24 cellular contexts compared by ENCODE assay signal in the genomic region with DNA sequence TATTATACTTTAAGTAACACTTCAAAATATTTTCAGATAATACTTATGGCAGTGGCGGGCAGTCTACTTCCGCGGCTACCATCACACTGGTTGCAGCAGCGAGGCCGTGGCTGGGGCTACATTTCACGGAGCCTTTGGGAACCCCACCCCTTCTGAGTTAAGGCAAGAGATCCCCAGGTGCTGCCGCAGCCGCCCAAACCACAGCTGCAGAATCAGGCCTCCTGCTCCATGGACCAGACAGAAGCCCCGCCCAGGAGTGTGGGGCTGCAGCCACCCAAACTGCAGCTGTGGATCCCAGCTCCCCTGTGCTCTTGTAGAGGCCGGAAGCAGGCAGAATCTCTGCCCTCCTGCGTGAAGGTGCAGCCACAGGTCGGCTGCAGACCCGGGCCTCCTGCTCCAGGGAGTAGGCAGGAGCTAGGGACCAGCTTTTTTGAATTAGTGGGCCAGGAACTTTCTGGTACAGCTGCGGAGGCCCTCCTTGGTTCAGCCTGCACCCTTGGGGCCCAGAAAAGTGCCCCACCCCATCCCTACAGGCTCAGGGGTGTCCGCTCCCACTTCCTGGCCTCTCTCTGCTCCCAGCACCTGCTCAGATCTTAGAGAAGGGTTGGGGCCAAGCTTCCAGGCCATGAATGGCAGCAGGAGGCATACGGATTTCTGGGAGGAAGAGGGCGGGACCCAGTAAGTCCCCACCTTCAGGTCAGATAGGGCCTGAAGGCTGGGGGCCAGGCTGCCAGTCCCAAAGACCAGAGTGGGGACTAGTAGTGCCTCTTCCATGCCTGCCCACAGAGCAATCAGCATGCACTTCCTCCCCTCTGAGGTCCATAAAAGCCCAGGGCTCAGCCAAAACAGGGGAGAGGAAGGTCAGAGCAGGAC.
DNase-seq lines count a peak whose midpoint lies in the region; ATAC-seq, FAIRE-seq and TF ChIP-seq lines count a peak whose summit lies in the region.
"Had no signal": no experiment of that assay in that cellular context is flagged by ENCODE, and none has a peak within 500 bp of the region (broad histone marks: within the 10 kb centered on the region; RNA-seq: fewer than 3 reads in every experiment).

No MANE protein-coding gene starts in this region.

- H2AK5ac ChIP-seq in trophoblast cell (ENCODE audit: low read length): no peak overlapping the region

- H4K91ac ChIP-seq in trophoblast cell (ENCODE audit: low read depth, low read length): no peak overlapping the region

- H3K4me1 ChIP-seq in kidney (ENCODE audit: control insufficient read depth in 1 of 2, insufficient read depth in 1 of 2, low read depth in 1 of 2, low read length in 2 of 2): no peaks in the 10 kb centered on the region
- no peaks in the 10 kb centered on the region for H3K4me1 ChIP-seq in trophoblast cell (ENCODE audit: control insufficient read depth in 1 of 2, insufficient read depth in 2 of 2, low read length in 2 of 2)
- H3K4me1 ChIP-seq in testis: no peaks in the 10 kb centered on the region

- no peak overlapping the region for H2BK12ac ChIP-seq in trophoblast cell (ENCODE audit: low read length)

- no peaks in the 10 kb centered on the region for H3K79me2 ChIP-seq in trophoblast cell (ENCODE audit: control insufficient read depth, insufficient read depth, low read length, poor library complexity)

- ATAC-seq in left cardiac atrium (no peak), HG02623 (IDR thresholded peaks at IDR 0.05; ENCODE audit: unreplicated experiment) (no peak)
- ATAC-seq: Panc1 had no signal

- H4K12ac ChIP-seq in trophoblast cell (ENCODE audit: low read depth, low read length): no peak overlapping the region

- no CpG with 5 or more reads among the region's 17 CpGs for WGBS in trophoblast cell (ENCODE audit: extremely low coverage, insufficient coverage, insufficient read length)
- 53 to 58% methylated on average over 10 to 17 of the region's 17 CpGs for WGBS in testis, 2 donors

- H3K9me3 ChIP-seq in kidney (ENCODE audit: control insufficient read depth in 1 of 2, low read length in 2 of 2) (no peaks in the 10 kb centered on the region), trophoblast cell (ENCODE audit: insufficient read depth, low read depth, low read length) (no peaks in the 10 kb centered on the region), testis (no peaks in the 10 kb centered on the region)
- H3K9me3 ChIP-seq: SK-N-SH had no signal

- FAIRE-seq in kidney (lab: Jason Lieb, UNC): no peak
- FAIRE-seq: GM12891 had no signal

- H3K9ac ChIP-seq in kidney (ENCODE audit: low read length in 2 of 2): no peak overlapping the region
- H3K9ac ChIP-seq in trophoblast cell (ENCODE audit: low read length): no peak overlapping the region
- H3K9ac ChIP-seq: SK-N-SH had no signal

- DNase-seq in RPMI8226 (peak; percentile 6), kidney (peak; percentile 46), trophoblast cell (no peak), testis (peak; percentile 13), left cardiac atrium (no peak)
- DNase-seq in activated CD4-positive, alpha-beta memory T cell treated with anti-CD3 and anti-CD28 coated beads for 36 hours: no peak
- DNase-seq: Calu3, DMS79 treated with DMSO at 0.1 percent for 48 hours, GF-D8, Karpas-422, NCI-H1092 treated with DMSO at 0.1 percent for 48 hours, NCI-H1436, NCI-H187, NCI-H2081 treated with DMSO at 0.1 percent for 48 hours, NCI-H2171, NCI-H226, NCI-H510A, NCI-H69, SHP77 treated with DMSO at 0.1 percent for 48 hours, SK-N-SH had no signal

- H3K9me3 Mint-ChIP-seq in activated CD4-positive, alpha-beta memory T cell treated with anti-CD3 and anti-CD28 coated beads for 36 hours: peaks cover 19% of the 10 kb centered on the region

- H3K4me3 ChIP-seq in kidney (ENCODE audit: low read length in 2 of 2): no peak overlapping the region
- H3K4me3 ChIP-seq in trophoblast cell (ENCODE audit: low read depth, low read length): no peak overlapping the region
- H3K4me3 ChIP-seq in testis: peak overlapping the region in 1 of 2 donors; percentile 23

- no peak overlapping the region for H3K18ac ChIP-seq in trophoblast cell (ENCODE audit: low read length)

- POLR2A ChIA-PET in activated CD4-positive, alpha-beta memory T cell treated with anti-CD3 and anti-CD28 coated beads for 36 hours (lab: Charles Lee): no interaction called here

- no peaks in the 10 kb centered on the region for H3K36me3 ChIP-seq in kidney (ENCODE audit: control insufficient read depth in 1 of 2, insufficient read depth in 2 of 2, low read length in 2 of 2)
- H3K36me3 ChIP-seq in trophoblast cell (ENCODE audit: control insufficient read depth in 1 of 2, insufficient read depth in 2 of 2, low read length in 2 of 2): no peaks in the 10 kb centered on the region
- H3K36me3 ChIP-seq in testis (ENCODE audit: low read depth, missing control alignments): no peaks in the 10 kb centered on the region

- no peak overlapping the region for H3K27ac ChIP-seq in kidney (ENCODE audit: low read depth in 2 of 2, low read length in 2 of 2)
- H3K27ac ChIP-seq in trophoblast cell (ENCODE audit: low read depth, low read length): no peak overlapping the region
- no peak overlapping the region for H3K27ac ChIP-seq in testis
- H3K27ac ChIP-seq: HL-60 had no signal

- TF ChIP-seq POLR2A in testis (IDR thresholded peaks at IDR 0.05): no peak

- peak overlapping the region; percentile 44 for H3K23ac ChIP-seq in trophoblast cell (ENCODE audit: low read length)

- H3K4me2 ChIP-seq in trophoblast cell (ENCODE audit: low read length): no peak overlapping the region
- H3K4me2 ChIP-seq: SK-N-SH had no signal

- no peaks in the 10 kb centered on the region for H3K27me3 ChIP-seq in trophoblast cell (ENCODE audit: insufficient read depth, low read length)
- no peaks in the 10 kb centered on the region for H3K27me3 ChIP-seq in testis

- H2BK120ac ChIP-seq in trophoblast cell (ENCODE audit: insufficient read depth, low read length, poor library complexity): no peak overlapping the region

- CTCF ChIA-PET in activated CD4-positive, alpha-beta memory T cell treated with anti-CD3 and anti-CD28 coated beads for 36 hours (lab: Charles Lee): no interaction called here

- H3K27me3 Mint-ChIP-seq in activated CD4-positive, alpha-beta memory T cell treated with anti-CD3 and anti-CD28 coated beads for 36 hours: no peaks in the 10 kb centered on the region

- intact Hi-C loops in kidney (cut with DNase I): no loop called here
- intact Hi-C loops in testis (cut with DNase I; ENCODE audit: low total_unique reads): no loop called here
- intact Hi-C loops in left cardiac atrium (cut with DNase I): no loop called here
- intact Hi-C loops in activated CD4-positive, alpha-beta memory T cell treated with anti-CD3 and anti-CD28 coated beads for 36 hours (cut with micrococcal nuclease): no loop called here

- no peaks in the 10 kb centered on the region for H3K4me1 Mint-ChIP-seq in activated CD4-positive, alpha-beta memory T cell treated with anti-CD3 and anti-CD28 coated beads for 36 hours (ENCODE audit: low read depth)

- no peak overlapping the region for H2BK5ac ChIP-seq in trophoblast cell (ENCODE audit: low read depth, low read length, poor library complexity)

- no peak overlapping the region for H3K27ac Mint-ChIP-seq in activated CD4-positive, alpha-beta memory T cell treated with anti-CD3 and anti-CD28 coated beads for 36 hours

- no peak overlapping the region for H3K4ac ChIP-seq in trophoblast cell (ENCODE audit: low read depth, low read length)

- no peak overlapping the region for H4K8ac ChIP-seq in trophoblast cell (ENCODE audit: low read depth, low read length)

- TF ChIP-seq CTCF in kidney (IDR thresholded peaks at IDR 0.05; ENCODE audit: borderline replicate concordance, extremely low read depth, insufficient read depth) (no peak), testis (IDR thresholded peaks at IDR 0.05) (no peak)

- H3K79me1 ChIP-seq in trophoblast cell (ENCODE audit: low read length): no peaks in the 10 kb centered on the region

- H3K4me3 Mint-ChIP-seq in activated CD4-positive, alpha-beta memory T cell treated with anti-CD3 and anti-CD28 coated beads for 36 hours: no peak overlapping the region

- no peaks in the 10 kb centered on the region for H3K36me3 Mint-ChIP-seq in activated CD4-positive, alpha-beta memory T cell treated with anti-CD3 and anti-CD28 coated beads for 36 hours

- H3K14ac ChIP-seq in trophoblast cell (ENCODE audit: low read length): no peak overlapping the region

- no peak overlapping the region for H2AFZ ChIP-seq in trophoblast cell (ENCODE audit: insufficient read depth, low read length, poor library complexity)

Comparison
In these comparisons a context has a peak if more than half of its experiments do, and no peak if none do; other contexts are left out.
1. DNase-seq: peak in RPMI8226 (single experiment), kidney (single experiment) and testis (single experiment); none in trophoblast cell (0 of 2), left cardiac atrium (single experiment) and activated CD4-positive, alpha-beta memory T cell treated with anti-CD3 and anti-CD28 coated beads for 36 hours (single experiment).